In genomic region chr21:18951291-18952038, GRCh38 we compare ENCODE assay signal across 8 cellular contexts.
DNase-seq lines count a peak whose midpoint lies in the region; FAIRE-seq and TF ChIP-seq lines count a peak whose summit lies in the region.

No MANE protein-coding gene starts in this region.

- H4K91ac ChIP-seq in H1 (replicated peaks; ENCODE audit: insufficient read length, low read length): no peak overlapping the region

- no peak overlapping the region for H2AK5ac ChIP-seq in H1 (ENCODE audit: low read depth, low read length)

- H3K14ac ChIP-seq in H1 (ENCODE audit: insufficient read length): no peak overlapping the region

- H3K23ac ChIP-seq in H1 (ENCODE audit: insufficient read length): no peak overlapping the region

- DNase-seq in NCI-H2196 (lab: John Stamatoyannopoulos, UW; ENCODE audit: unreplicated experiment) (peak; percentile 12), NCI-H2196 treated with DMSO at 0.1 percent for 48 hours (lab: John Stamatoyannopoulos, UW; ENCODE audit: unreplicated experiment) (no peak), NCI-H460 (ENCODE audit: extremely low read depth, low read depth) (peak; percentile 38), H1 (ENCODE audit: low read depth in 1 of 2, low spot score in 2 of 2) (peak; percentile 9 to 55), renal cortical epithelial cell (ENCODE audit: low read depth) (peak; percentile 15), immature natural killer cell (no peak)
- DNase-seq in activated CD4-positive, alpha-beta T cell treated with anti-CD3 and anti-CD28 coated beads, Interleukin-2, amount 50 U/mL, for 48 hours: no peak
- DNase-seq in activated T-helper 2 cell treated with anti-CD3 and anti-CD28 coated beads, Interferon-gamma antibody, Interleukin-2, Interleukin-4, amounts not matched to agents 10 μg/mL and 5 μg/mL and 100 μg/mL, durations not matched to agents 14 hours and 24 hours and 36 hours (ENCODE audit: low spot score): no peak

- TF ChIP-seq POLR2A in H1 (IDR thresholded peaks at IDR 0.05; ENCODE audit: control extremely low read depth in 1 of 2, low read depth in 2 of 2, low read length in 2 of 2): no peak

- H4K8ac ChIP-seq in H1 (ENCODE audit: extremely low read depth, insufficient read depth, low read length): no peak overlapping the region

- no peaks in the 10 kb centered on the region for H3K36me3 Mint-ChIP-seq in activated T-helper 2 cell treated with anti-CD3 and anti-CD28 coated beads, Interferon-gamma antibody, Interleukin-2, Interleukin-4, amounts not matched to agents 10 μg/mL and 5 μg/mL and 100 μg/mL, durations not matched to agents 14 hours and 24 hours and 36 hours (ENCODE audit: low read depth)
- no peaks in the 10 kb centered on the region for H3K36me3 Mint-ChIP-seq in immature natural killer cell

- TF ChIP-seq RAD21 in H1 (IDR thresholded peaks at IDR 0.05 in 1 of 2, conservative IDR thresholded peaks at IDR 0.05 in 1 of 2; ENCODE audit: low read depth in 2 of 2, low read length in 2 of 2): peak; percentile 86 to 87

- H2BK20ac ChIP-seq in H1 (ENCODE audit: low read length): no peak overlapping the region

- peak; percentile 85 for FAIRE-seq in H1 (lab: Jason Lieb, UNC)

- H2BK12ac ChIP-seq in H1 (ENCODE audit: low read depth, low read length): no peak overlapping the region

- no peak for TF ChIP-seq EP300 in H1 (IDR thresholded peaks at IDR 0.05; ENCODE audit: borderline replicate concordance in 1 of 2, low read depth in 2 of 2, low read length in 2 of 2)

- intact Hi-C loops in activated T-helper 2 cell treated with anti-CD3 and anti-CD28 coated beads, Interferon-gamma antibody, Interleukin-2, Interleukin-4, amounts not matched to agents 10 μg/mL and 5 μg/mL and 100 μg/mL, durations not matched to agents 14 hours and 24 hours and 36 hours (cut with micrococcal nuclease): no loop called here

- no peak overlapping the region for H2BK15ac ChIP-seq in H1 (ENCODE audit: low read length)

- 64% methylated on average over 14 of the region's 14 CpGs; no CpG with 5 or more reads in 1 of the 2 experiments for WGBS in H1 (ENCODE audit: extremely low coverage in 1 of 2, insufficient coverage in 1 of 2, insufficient read length in 1 of 2, insufficient replicate concordance in 2 of 2, low coverage in 1 of 2, low lambda C conversion rate in 2 of 2, missing lambda C conversion rate in 1 of 2), 2 experiments

- no peaks in the 10 kb centered on the region for H3K79me1 ChIP-seq in H1 (ENCODE audit: low read depth, low read length)

- H4K20me1 ChIP-seq in H1 (replicated peaks in 1 of 2; ENCODE audit: control insufficient read depth in 1 of 2, insufficient read depth in 2 of 2, low read length in 2 of 2): no peaks in the 10 kb centered on the region

- H3K4me1 ChIP-seq in H1 (replicated peaks in 1 of 4; ENCODE audit: control insufficient read depth in 3 of 4, insufficient read depth in 4 of 4, low read length in 3 of 4): no peaks in the 10 kb centered on the region

- no peak overlapping the region for H2BK5ac ChIP-seq in H1 (ENCODE audit: low read depth, low read length)

- H3K27me3 Mint-ChIP-seq in activated T-helper 2 cell treated with anti-CD3 and anti-CD28 coated beads, Interferon-gamma antibody, Interleukin-2, Interleukin-4, amounts not matched to agents 10 μg/mL and 5 μg/mL and 100 μg/mL, durations not matched to agents 14 hours and 24 hours and 36 hours (ENCODE audit: low read depth): no peaks in the 10 kb centered on the region
- H3K27me3 Mint-ChIP-seq in immature natural killer cell (ENCODE audit: low read depth in 3 of 3): peaks cover 0 to 2% (median 0%) of the 10 kb centered on the region in 3 donors

- no peak overlapping the region for H4K5ac ChIP-seq in H1 (ENCODE audit: insufficient read length, low read depth, low read length)

- no peak overlapping the region for H3K56ac ChIP-seq in H1 (replicated peaks; ENCODE audit: insufficient read length, low read depth, low read length)

- CTCF ChIA-PET in H1 (lab: Charles Lee; ENCODE audit: partially characterized antibody): interaction anchor here (0.6 to 1.8 kb wide), 18 partner anchors 8 to 1938 kb away, joined by 3 to 8 read pairs (median 3); no protein-coding TSS in a partner anchor

- no peaks in the 10 kb centered on the region for H3K79me2 ChIP-seq in H1 (ENCODE audit: control insufficient read depth in 1 of 2, insufficient read depth in 2 of 2, low read length in 2 of 2)

- no peak overlapping the region for H3K27ac Mint-ChIP-seq in activated T-helper 2 cell treated with anti-CD3 and anti-CD28 coated beads, Interferon-gamma antibody, Interleukin-2, Interleukin-4, amounts not matched to agents 10 μg/mL and 5 μg/mL and 100 μg/mL, durations not matched to agents 14 hours and 24 hours and 36 hours
- H3K27ac Mint-ChIP-seq in immature natural killer cell: no peak overlapping the region

- H3K27ac ChIP-seq in H1 (ENCODE audit: low read depth, low read length): no peak overlapping the region

- POLR2A ChIA-PET in H1 (lab: Charles Lee; ENCODE audit: partially characterized antibody): no interaction called here

- no peaks in the 10 kb centered on the region for H3K9me3 ChIP-seq in H1 (ENCODE audit: insufficient read depth in 2 of 2, low read depth in 1 of 2, low read length in 1 of 2)

- no peaks in the 10 kb centered on the region for H3K23me2 ChIP-seq in H1 (ENCODE audit: low read depth, low read length)

- no peak overlapping the region for H3K4me3 ChIP-seq in H1 (ENCODE audit: extremely low read depth in 1 of 4, insufficient read depth in 2 of 4, low read depth in 3 of 4, low read length in 4 of 4)

- peak overlapping the region; percentile 86 for H2AFZ ChIP-seq in H1 (ENCODE audit: low read length)

- TF ChIP-seq CTCF in H1 (IDR thresholded peaks at IDR 0.05; ENCODE audit: control extremely low read depth in 1 of 3, insufficient read depth in 1 of 3, low read depth in 1 of 3, low read length in 3 of 3): peak; percentile 52 to 83 (median 62)

- H3K9ac ChIP-seq in H1 (replicated peaks in 1 of 4; ENCODE audit: extremely low read depth in 1 of 4, low read depth in 3 of 4, low read length in 3 of 4): no peak overlapping the region

- peaks cover 26% of the 10 kb centered on the region for H3K9me3 Mint-ChIP-seq in activated T-helper 2 cell treated with anti-CD3 and anti-CD28 coated beads, Interferon-gamma antibody, Interleukin-2, Interleukin-4, amounts not matched to agents 10 μg/mL and 5 μg/mL and 100 μg/mL, durations not matched to agents 14 hours and 24 hours and 36 hours
- H3K9me3 Mint-ChIP-seq in immature natural killer cell: peaks cover 0 to 20% (median 6%) of the 10 kb centered on the region in 6 donors

- H3K4me1 Mint-ChIP-seq in activated T-helper 2 cell treated with anti-CD3 and anti-CD28 coated beads, Interferon-gamma antibody, Interleukin-2, Interleukin-4, amounts not matched to agents 10 μg/mL and 5 μg/mL and 100 μg/mL, durations not matched to agents 14 hours and 24 hours and 36 hours (ENCODE audit: low read depth): no peaks in the 10 kb centered on the region
- no peaks in the 10 kb centered on the region for H3K4me1 Mint-ChIP-seq in immature natural killer cell

- no peak overlapping the region for H2BK120ac ChIP-seq in H1 (replicated peaks; ENCODE audit: low read depth, low read length)

- H3K4me3 Mint-ChIP-seq in activated T-helper 2 cell treated with anti-CD3 and anti-CD28 coated beads, Interferon-gamma antibody, Interleukin-2, Interleukin-4, amounts not matched to agents 10 μg/mL and 5 μg/mL and 100 μg/mL, durations not matched to agents 14 hours and 24 hours and 36 hours (ENCODE audit: low read depth): no peak overlapping the region
- no peak overlapping the region for H3K4me3 Mint-ChIP-seq in immature natural killer cell

- no peak overlapping the region for H3K4ac ChIP-seq in H1 (replicated peaks; ENCODE audit: insufficient read length, low read depth, low read length)

- no peak overlapping the region for H3K4me2 ChIP-seq in H1 (ENCODE audit: insufficient read depth in 1 of 2, low read depth in 2 of 2, low read length in 2 of 2)

- H3K27me3 ChIP-seq in H1 (replicated peaks in 1 of 4; ENCODE audit: control insufficient read depth in 3 of 4, extremely low read depth in 1 of 4, insufficient read depth in 3 of 4, low read length in 3 of 4): no peaks in the 10 kb centered on the region

- no peaks in the 10 kb centered on the region for H3K36me3 ChIP-seq in H1 (ENCODE audit: control insufficient read depth in 2 of 4, insufficient read depth in 4 of 4, low read length in 3 of 4)

- no peak overlapping the region for H3K18ac ChIP-seq in H1 (ENCODE audit: extremely low read depth, low read length)

TF ChIP-seq in H1, 55 proteins besides CTCF, POLR2A, EP300 and RAD21 (continues in another document):
- TF ChIP-seq NANOG (IDR thresholded peaks at IDR 0.05; ENCODE audit: insufficient read depth, low read depth, low read length, poor library complexity, severe bottlenecking): no peak

Comparison
In these comparisons a context has a peak if more than half of its experiments do, and no peak if none do; other contexts are left out.
1. DNase-seq: peak in NCI-H2196 (single experiment), NCI-H460 (single experiment), H1 (2 of 2) and renal cortical epithelial cell (single experiment); none in NCI-H2196 treated with DMSO at 0.1 percent for 48 hours (single experiment), activated CD4-positive, alpha-beta T cell treated with anti-CD3 and anti-CD28 coated beads, Interleukin-2, amount 50 U/mL, for 48 hours (0 of 2), activated T-helper 2 cell treated with anti-CD3 and anti-CD28 coated beads, Interferon-gamma antibody, Interleukin-2, Interleukin-4, amounts not matched to agents 10 μg/mL and 5 μg/mL and 100 μg/mL, durations not matched to agents 14 hours and 24 hours and 36 hours (single experiment) and immature natural killer cell (0 of 3).